15 cellular contexts compared by ENCODE assay signal in the genomic region with DNA sequence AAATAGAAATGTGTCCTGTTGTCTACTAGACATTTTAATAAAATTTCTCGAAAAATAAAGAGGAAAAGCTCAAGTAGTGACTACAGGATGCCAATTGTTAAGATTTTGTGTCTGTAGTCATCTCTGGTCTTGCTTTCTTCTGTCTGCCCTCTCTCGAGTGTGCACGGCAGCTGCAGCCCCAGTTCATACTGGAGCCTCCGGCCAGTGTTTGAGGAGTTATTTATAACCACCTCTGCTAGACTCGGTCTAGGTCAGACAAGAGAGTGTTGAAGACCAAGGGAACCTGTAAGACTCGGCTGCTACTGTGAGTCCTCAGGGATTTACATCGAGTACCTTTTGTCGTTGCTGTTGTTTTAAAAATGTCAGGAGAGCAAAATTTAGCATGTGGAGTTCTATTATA.
DNase-seq lines count a peak whose midpoint lies in the region; ATAC-seq and TF ChIP-seq lines count a peak whose summit lies in the region.
"Had no signal": no experiment of that assay in that cellular context is flagged by ENCODE, and none has a peak within 500 bp of the region (broad histone marks: within the 10 kb centered on the region; RNA-seq: fewer than 3 reads in every experiment).

No MANE protein-coding gene starts in this region.

- peak overlapping the region; percentile 58; the same call in 1 of the 2 replicates for H2AFZ ChIP-seq in PC-9

- no peaks in the 10 kb centered on the region for H3K27me3 ChIP-seq in PC-9 (ENCODE audit: insufficient read depth, low read depth)
- H3K27me3 ChIP-seq: adrenal gland, foreskin keratinocyte had no signal

- H3F3A ChIP-seq in PC-9 (ENCODE audit: insufficient read depth, low read depth) = no peaks in the 10 kb centered on the region

- DNase-seq in DMS153 treated with DMSO at 0.1 percent for 48 hours (lab: John Stamatoyannopoulos, UW; ENCODE audit: unreplicated experiment) (peak; percentile 37), NCI-H1092 (lab: John Stamatoyannopoulos, UW) (peak; percentile 5), PC-9 (no peak), medulla oblongata (ENCODE audit: extremely low spot score) (peak; percentile 31), sciatic nerve (ENCODE audit: low spot score) (no peak), cerebellum (ENCODE audit: low spot score) (no peak), NCI-H446 (lab: John Stamatoyannopoulos, UW) (no peak)
- DNase-seq: activated CD4-positive, alpha-beta T cell treated with anti-CD3 and anti-CD28 coated beads, Interleukin-2, amount 50 U/mL, for 48 hours; adrenal gland; cerebellar nuclear complex; foreskin keratinocyte; NCI-H2081; retina; SK-N-SH had no signal

- POLR2A ChIA-PET in PC-9 (lab: Charles Lee; ENCODE audit: unreplicated experiment) = no interaction called here

- no peak overlapping the region for H3K4me3 ChIP-seq in PC-9
- H3K4me3 ChIP-seq: adrenal gland had no signal

- BruUV-seq in PC-9 (replicated peaks; lab: Mats Ljungman, UMichigan) = no TSS peak

- no peaks in the 10 kb centered on the region for H3K36me3 ChIP-seq in PC-9 (ENCODE audit: low read depth)
- H3K36me3 ChIP-seq: adrenal gland had no signal

- CTCF ChIA-PET in PC-9 (lab: Charles Lee) = no interaction called here

- no peak for TF ChIP-seq CTCF in PC-9 (conservative IDR thresholded peaks at IDR 0.05)

- H4K20me1 ChIP-seq in PC-9 (ENCODE audit: insufficient read depth) = no peaks in the 10 kb centered on the region

- no peak for ATAC-seq in HG03457 (IDR thresholded peaks at IDR 0.05; ENCODE audit: unreplicated experiment)
- no peak for ATAC-seq in sciatic nerve
- ATAC-seq: foreskin keratinocyte had no signal

- no peaks in the 10 kb centered on the region for H3K9me3 ChIP-seq in PC-9 (ENCODE audit: insufficient read depth, low read depth)
- H3K9me3 ChIP-seq: adrenal gland, SK-N-SH had no signal

- H3K4me1 ChIP-seq in PC-9 (replicated peaks; ENCODE audit: insufficient read depth) = no peaks in the 10 kb centered on the region
- H3K4me1 ChIP-seq: adrenal gland, foreskin keratinocyte had no signal

- intact Hi-C loops in PC-9 (cut with micrococcal nuclease; ENCODE audit: unreplicated experiment) = no loop called here
- intact Hi-C loops in sciatic nerve (cut with DNase I) = no loop called here

- H3K79me2 ChIP-seq in PC-9 (ENCODE audit: low read depth) = no peaks in the 10 kb centered on the region

- no peak overlapping the region for H3K4me2 ChIP-seq in PC-9
- H3K4me2 ChIP-seq: SK-N-SH had no signal

- no peak overlapping the region for H3K27ac ChIP-seq in PC-9
- H3K27ac ChIP-seq: adrenal gland, foreskin keratinocyte had no signal

- H3K9me2 ChIP-seq in PC-9 (ENCODE audit: insufficient read depth) = no peaks in the 10 kb centered on the region
- H3K9me2 ChIP-seq: SK-N-SH had no signal

Comparison
In these comparisons a context has a peak if more than half of its experiments do, and no peak if none do; other contexts are left out.
1. DNase-seq: peak in DMS153 treated with DMSO at 0.1 percent for 48 hours (single experiment), NCI-H1092 (single experiment) and medulla oblongata (single experiment); none in PC-9 (0 of 2), sciatic nerve (single experiment), cerebellum (single experiment) and NCI-H446 (0 of 2).